8 cellular contexts compared by ENCODE assay signal in the genomic region with DNA sequence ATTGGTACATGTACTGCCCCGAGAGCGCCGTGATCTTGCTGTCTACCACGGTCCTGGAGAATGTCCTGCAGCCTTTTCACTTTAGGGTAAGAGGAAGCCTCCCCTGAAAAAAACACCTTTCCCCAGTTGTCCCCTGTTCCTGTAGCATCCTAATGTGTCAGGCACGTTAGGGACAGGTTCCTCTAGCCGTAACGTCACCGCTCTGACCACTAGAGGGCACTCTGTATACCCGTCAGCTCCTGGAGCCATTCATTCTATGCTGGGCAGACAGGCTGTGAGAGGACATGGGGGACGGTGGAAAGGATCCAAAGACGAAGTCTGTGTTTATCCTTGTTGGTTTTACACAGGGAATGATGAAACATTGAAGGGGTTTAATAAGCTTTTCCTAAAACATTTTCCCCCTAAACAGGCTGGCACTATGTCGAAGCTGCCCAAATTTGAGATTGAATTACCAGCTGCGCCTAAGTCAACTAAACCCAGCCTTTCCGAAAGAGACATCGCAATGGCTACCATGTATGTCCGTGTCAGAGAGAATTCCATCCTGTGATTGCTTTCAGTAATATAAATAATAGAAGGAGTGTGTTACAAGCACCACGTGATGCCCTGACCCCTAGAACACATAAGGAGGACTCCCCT. TPM values are rescaled to one million over a fixed set of nuclear protein-coding genes. Genes with fewer than 3 reads are reported as not detected.
DNase-seq lines count a peak whose midpoint lies in the region; ATAC-seq and TF ChIP-seq lines count a peak whose summit lies in the region.

No MANE protein-coding gene starts in this region.

- peaks cover 8% of the 10 kb centered on the region for H3K4me1 Mint-ChIP-seq in activated T-helper 17 cell treated with anti-CD3 and anti-CD28 coated beads, Interleukin-2, amount 50 U/mL, for 72 hours

- intact Hi-C loops in testis (cut with DNase I; ENCODE audit: low total_unique reads), result no loop called here

- no peaks in the 10 kb centered on the region for H3K9me3 ChIP-seq in testis

- no peaks in the 10 kb centered on the region for H3K9me3 Mint-ChIP-seq in activated T-helper 17 cell treated with anti-CD3 and anti-CD28 coated beads, Interleukin-2, amount 50 U/mL, for 72 hours

- no peak overlapping the region for H3K4me3 Mint-ChIP-seq in activated T-helper 17 cell treated with anti-CD3 and anti-CD28 coated beads, Interleukin-2, amount 50 U/mL, for 72 hours

- no peaks in the 10 kb centered on the region for H3K36me3 ChIP-seq in testis (ENCODE audit: low read depth, missing control alignments)

- peak; percentile 55 to 79 (median 78) for TF ChIP-seq CTCF in testis (IDR thresholded peaks at IDR 0.05)

- H3K4me1 ChIP-seq in testis, result no peaks in the 10 kb centered on the region

- peak; percentile 55 for DNase-seq in DMS153 treated with DMSO at 0.1 percent for 48 hours (lab: John Stamatoyannopoulos, UW; ENCODE audit: unreplicated experiment)
- DNase-seq in LHCN-M2 (ENCODE audit: low read depth), result peak; percentile 67
- DNase-seq in RPMI8226, result peak; percentile 88
- DNase-seq in fibroblast of the conjunctiva (ENCODE audit: low read depth), result peak; percentile 64
- peak in 55 of 56 donors; percentile 6 to 90 (median 64) for DNase-seq in nucleus accumbens (lab: John Stamatoyannopoulos, UW)
- DNase-seq in testis, result peak; percentile 88

- no peak for TF ChIP-seq POLR2A in testis (IDR thresholded peaks at IDR 0.05)

- H3K27me3 ChIP-seq in testis, result no peaks in the 10 kb centered on the region

- H3K4me3 ChIP-seq in testis, result no peak overlapping the region

- H3K27ac ChIP-seq in testis, result no peak overlapping the region

- peaks cover 98% of the 10 kb centered on the region for H3K36me3 Mint-ChIP-seq in activated T-helper 17 cell treated with anti-CD3 and anti-CD28 coated beads, Interleukin-2, amount 50 U/mL, for 72 hours (ENCODE audit: low read depth)

- H3K27me3 Mint-ChIP-seq in activated T-helper 17 cell treated with anti-CD3 and anti-CD28 coated beads, Interleukin-2, amount 50 U/mL, for 72 hours, result no peaks in the 10 kb centered on the region

- WGBS in testis, 2 donors, result 57 to 61% methylated on average over 17 of the region's 17 CpGs

- ATAC-seq in GM21619 (IDR thresholded peaks at IDR 0.05; ENCODE audit: unreplicated experiment), result peak; percentile 79
- peak; percentile 99 for ATAC-seq in activated T-helper 17 cell treated with anti-CD3 and anti-CD28 coated beads, Interleukin-2, amount 50 U/mL, for 72 hours (replicated peaks)

- peak overlapping the region; percentile 72 for H3K27ac Mint-ChIP-seq in activated T-helper 17 cell treated with anti-CD3 and anti-CD28 coated beads, Interleukin-2, amount 50 U/mL, for 72 hours

RNA-seq across cellular contexts. Expression of a gene that starts 12.7 kb away (rescaled TPM):
- total RNA-seq in LHCN-M2 (2014; rRNA removed) (24.5 and 27.4 TPM in 2 replicates), testis (10 to 100 TPM; 33.5 to 44.2 TPM)
- 16.1 TPM for polyA plus RNA-seq in LHCN-M2 (2012)
- 10 to 100 TPM; 24.6 to 55.0 TPM for total RNA-seq in activated T-helper 17 cell treated with anti-CD3 and anti-CD28 coated beads, Interleukin-2, amount 50 U/mL, for 72 hours
- 51.5 TPM for polyA plus RNA-seq in testis (ENCODE audit: insufficient read depth, low read depth, low replicate concordance)
